ENCODE assay signal across 8 cellular contexts in genomic region chr20:18276821-18277220, GRCh38. TPM values are rescaled to one million over a fixed set of nuclear protein-coding genes. Genes with fewer than 3 reads are reported as not detected.
DNase-seq lines count a peak whose midpoint lies in the region; ATAC-seq and TF ChIP-seq lines count a peak whose summit lies in the region.

No MANE protein-coding gene starts in this region.

- peak overlapping the region in 10 of 59 donors; percentile 2 to 16 (median 8) for H3K4me3 ChIP-seq in dorsolateral prefrontal cortex

- intact Hi-C loops in dorsolateral prefrontal cortex (cut with DNase I), result loop anchor here in 1 of 2 donors (2.0 kb wide), 1 partner anchor 772 kb away; no protein-coding TSS in a partner anchor

- peaks cover 0 to 21% (median 6%) of the 10 kb centered on the region in 45 donors for H3K27me3 ChIP-seq in dorsolateral prefrontal cortex

- H3K27ac ChIP-seq in dorsolateral prefrontal cortex, result no peak overlapping the region

- TF ChIP-seq CTCF in dorsolateral prefrontal cortex (IDR thresholded peaks at IDR 0.05 in 54 of 56, conservative IDR thresholded peaks at IDR 0.05 in 2 of 56; ENCODE audit: low read depth in 1 of 56, partially characterized antibody in 56 of 56), result peak in 55 of 56 donors; percentile 54 to 87 (median 78)

- peak; percentile 69 for ATAC-seq in HG02885 (IDR thresholded peaks at IDR 0.05; ENCODE audit: poor library complexity, unreplicated experiment)
- no peak for ATAC-seq in HG02840 (IDR thresholded peaks at IDR 0.05; ENCODE audit: low FRiP score, unreplicated experiment)

- DNase-seq in DMS79 treated with DMSO at 0.1 percent for 48 hours (lab: John Stamatoyannopoulos, UW) (peak; percentile 69), NCI-H446 (lab: John Stamatoyannopoulos, UW) (peak; percentile 78 to 83), dorsolateral prefrontal cortex (peak; percentile 35 to 80 (median 71)), lung microvascular endothelial cell (ENCODE audit: low read depth in 2 of 2) (peak; percentile 65 to 67)
- peak; percentile 34 to 49 for DNase-seq in activated CD4-positive, alpha-beta T cell treated with anti-CD3 and anti-CD28 coated beads for 4 hours
- DNase-seq in stimulated activated CD8-positive, alpha-beta memory T cell treated with anti-CD3 and anti-CD28 coated beads, Interleukin-7, amount 100 ng/mL, for 24 hours (ENCODE audit: low read depth), result peak; percentile 23

RNA-seq across cellular contexts. Expression of gene ZNF133, which starts 11.5 kb away (rescaled TPM):
- total RNA-seq in dorsolateral prefrontal cortex (10 to 100 TPM; 14.6 to 30.7 (median 23.0) TPM), lung microvascular endothelial cell (10.7 and 15.1 TPM in 2 replicates)

Comparison
In these comparisons a context has a peak if more than half of its experiments do, and no peak if none do; other contexts are left out.
1. DNase-seq: peak in every context shown above with its lines; median percentile 80 in NCI-H446; 71 in dorsolateral prefrontal cortex; 69 in DMS79 treated with DMSO at 0.1 percent for 48 hours; 66 in lung microvascular endothelial cell; 42 in activated CD4-positive, alpha-beta T cell treated with anti-CD3 and anti-CD28 coated beads for 4 hours; 23 in stimulated activated CD8-positive, alpha-beta memory T cell treated with anti-CD3 and anti-CD28 coated beads, Interleukin-7, amount 100 ng/mL, for 24 hours.